ENCODE assay signal across 29 cellular contexts in the genomic region with DNA sequence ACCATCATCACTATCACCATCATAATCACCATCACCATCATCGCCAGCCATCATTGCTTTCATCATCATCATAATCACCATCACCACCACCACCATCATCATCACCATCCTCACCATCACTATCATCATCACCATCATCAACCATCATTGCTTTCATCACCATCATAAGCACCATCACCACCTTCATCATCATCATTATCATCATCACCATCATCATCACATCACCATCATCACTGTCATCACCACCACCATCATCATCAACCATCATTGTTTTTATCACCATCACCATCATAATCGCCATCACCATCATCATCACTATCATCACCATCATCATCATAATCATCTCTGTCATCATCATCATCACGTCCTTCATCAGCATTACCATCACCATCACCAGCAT. TPM values are rescaled to one million over a fixed set of nuclear protein-coding genes. Genes with fewer than 3 reads are reported as not detected.
DNase-seq lines count a peak whose midpoint lies in the region; ATAC-seq, FAIRE-seq and TF ChIP-seq lines count a peak whose summit lies in the region.
"Had no signal": no experiment of that assay in that cellular context is flagged by ENCODE, and none has a peak within 500 bp of the region (broad histone marks: within the 10 kb centered on the region; RNA-seq: fewer than 3 reads in every experiment).

No MANE protein-coding gene starts in this region.

- no peak overlapping the region for H3K4me3 Mint-ChIP-seq in stimulated activated naive CD8-positive, alpha-beta T cell treated with anti-CD3 and anti-CD28 coated beads, Interleukin-15, amount 100 ng/mL, for 72 hours
- H3K4me3 Mint-ChIP-seq: CD14-positive monocyte; CD4-positive, alpha-beta memory T cell; CD4-positive, CD25-positive, alpha-beta regulatory T cell; CD8-positive, alpha-beta memory T cell had no signal

- H3K23ac ChIP-seq in H1 (ENCODE audit: insufficient read length): no peak overlapping the region

- no peak overlapping the region for H4K8ac ChIP-seq in H1 (ENCODE audit: extremely low read depth, insufficient read depth, low read length)

- CTCF ChIA-PET in HEK293 (lab: Yijun Ruan, JAX) (no interaction called here), H1 (lab: Charles Lee; ENCODE audit: partially characterized antibody) (interaction anchor here (1.0 kb wide), 1 partner anchor 14 kb away, joined by 3 read pairs; no protein-coding TSS in a partner anchor)

- no peak overlapping the region for H2BK15ac ChIP-seq in H1 (ENCODE audit: low read length)

- no peak overlapping the region for H2BK12ac ChIP-seq in H1 (ENCODE audit: low read depth, low read length)

- H4K5ac ChIP-seq in H1 (ENCODE audit: insufficient read length, low read depth, low read length): no peak overlapping the region

- no peaks in the 10 kb centered on the region for H3K4me1 ChIP-seq in HEK293 (ENCODE audit: control insufficient read depth, insufficient read depth, low read length)
- H3K4me1 ChIP-seq in H1 (replicated peaks in 1 of 4; ENCODE audit: control insufficient read depth in 3 of 4, insufficient read depth in 4 of 4, low read length in 3 of 4): peaks cover 0 to 8% (median 1%) of the 10 kb centered on the region in 4 experiments; a peak in 4 of 7 replicates
- H3K4me1 ChIP-seq: BE2C had no signal

- POLR2A ChIA-PET in HEK293 (lab: Yijun Ruan, JAX) (no interaction called here), H1 (lab: Charles Lee; ENCODE audit: partially characterized antibody) (no interaction called here)

- H3K56ac ChIP-seq in H1 (replicated peaks; ENCODE audit: insufficient read length, low read depth, low read length): no peak overlapping the region

- H3K4ac ChIP-seq in H1 (replicated peaks; ENCODE audit: insufficient read length, low read depth, low read length): no peak overlapping the region

- TF ChIP-seq RAD21 in H1 (IDR thresholded peaks at IDR 0.05 in 1 of 2, conservative IDR thresholded peaks at IDR 0.05 in 1 of 2; ENCODE audit: low read depth in 2 of 2, low read length in 2 of 2): no peak

- H3K36me3 ChIP-seq in HEK293 (ENCODE audit: control insufficient read depth in 2 of 2, insufficient read depth in 1 of 2, low read length in 2 of 2) (no peaks in the 10 kb centered on the region), H1 (ENCODE audit: control insufficient read depth in 2 of 4, insufficient read depth in 4 of 4, low read length in 3 of 4) (no peaks in the 10 kb centered on the region; a peak in 1 of 8 replicates)
- H3K36me3 ChIP-seq: BE2C, BLaER1 had no signal

- no peak overlapping the region for H2AFZ ChIP-seq in H1 (ENCODE audit: low read length)

- no peak overlapping the region for H3K14ac ChIP-seq in H1 (ENCODE audit: insufficient read length)

- no peak for ATAC-seq in stimulated activated naive CD8-positive, alpha-beta T cell treated with anti-CD3 and anti-CD28 coated beads, Interleukin-15, amount 100 ng/mL, for 72 hours
- ATAC-seq: GM12878 had no signal

- peaks cover 12% of the 10 kb centered on the region; the same call in 1 of the 2 replicates for H3K23me2 ChIP-seq in H1 (ENCODE audit: low read depth, low read length)

- H3K9me3 ChIP-seq in HEK293 (ENCODE audit: control insufficient read depth, insufficient read depth, low read depth, low read length) (no peaks in the 10 kb centered on the region), H1 (ENCODE audit: insufficient read depth in 2 of 2, low read depth in 1 of 2, low read length in 1 of 2) (0 out of 4 replicates have a peak, but pooled peaks cover 0 to 4% of the 10 kb centered on the region in 2 experiments)
- H3K9me3 ChIP-seq: BE2C had no signal

- no peak for TF ChIP-seq EP300 in H1 (IDR thresholded peaks at IDR 0.05; ENCODE audit: borderline replicate concordance in 1 of 2, low read depth in 2 of 2, low read length in 2 of 2)

- FAIRE-seq in GM12891 (lab: Jason Lieb, UNC): peak; percentile 82
- no peak for FAIRE-seq in H1 (lab: Jason Lieb, UNC)
- FAIRE-seq: A204.1, G401.6, GM19239 had no signal

- H2AK5ac ChIP-seq in H1 (ENCODE audit: low read depth, low read length): peak overlapping the region; percentile 56

- TF ChIP-seq CTCF in HEK293 (tag by site-specific recombination; IDR thresholded peaks at IDR 0.05) (no peak), H1 (IDR thresholded peaks at IDR 0.05; ENCODE audit: control extremely low read depth in 1 of 3, insufficient read depth in 1 of 3, low read depth in 1 of 3, low read length in 3 of 3) (no peak)

- H4K91ac ChIP-seq in H1 (replicated peaks; ENCODE audit: insufficient read length, low read length): no peak overlapping the region

- H3K9me3 Mint-ChIP-seq in stimulated activated naive CD8-positive, alpha-beta T cell treated with anti-CD3 and anti-CD28 coated beads, Interleukin-15, amount 100 ng/mL, for 72 hours: peaks cover 11% of the 10 kb centered on the region in 2 donors

- no peak overlapping the region for H3K18ac ChIP-seq in H1 (ENCODE audit: extremely low read depth, low read length)

- peaks cover 0 to 4% (median 1%) of the 10 kb centered on the region in 4 experiments; a peak in 2 of 7 replicates for H3K27me3 ChIP-seq in H1 (replicated peaks in 1 of 4; ENCODE audit: control insufficient read depth in 3 of 4, extremely low read depth in 1 of 4, insufficient read depth in 3 of 4, low read length in 3 of 4)
- H3K27me3 ChIP-seq: BE2C, BLaER1 had no signal

- H3K27ac ChIP-seq in HEK293 (ENCODE audit: extremely low read depth, low read depth, low read length): no peak overlapping the region
- H3K27ac ChIP-seq in H1 (ENCODE audit: low read depth, low read length): no peak overlapping the region
- H3K27ac ChIP-seq: BLaER1 had no signal

- H3K9ac ChIP-seq in H1 (replicated peaks in 1 of 4; ENCODE audit: extremely low read depth in 1 of 4, low read depth in 3 of 4, low read length in 3 of 4): no peak overlapping the region
- H3K9ac ChIP-seq: BLaER1 had no signal

- DNase-seq in GM12891 (ENCODE audit: insufficient read length, low spot score) (no peak), H1 (ENCODE audit: low read depth in 1 of 2, low spot score in 2 of 2) (no peak), GM03348 (ENCODE audit: low spot score) (no peak), EL (no peak)
- no peak for DNase-seq in stimulated activated naive CD8-positive, alpha-beta T cell treated with anti-CD3 and anti-CD28 coated beads, Interleukin-15, amount 100 ng/mL, for 72 hours
- DNase-seq: 8988T; ACHN; BE2C; C1 segment of cervical spinal cord; CD4-positive, alpha-beta memory T cell; CD4-positive, CD25-positive, alpha-beta regulatory T cell; CD8-positive, alpha-beta memory T cell; COR-L47; DMS 273 treated with DMSO at 0.1 percent for 48 hours; DMS153; DMS53; DMS79; DND-41; GF-D8 had no signal

- no peaks in the 10 kb centered on the region for H3K79me1 ChIP-seq in H1 (ENCODE audit: low read depth, low read length)

- peaks cover 28% of the 10 kb centered on the region for H3K4me1 Mint-ChIP-seq in stimulated activated naive CD8-positive, alpha-beta T cell treated with anti-CD3 and anti-CD28 coated beads, Interleukin-15, amount 100 ng/mL, for 72 hours

- H2BK120ac ChIP-seq in H1 (replicated peaks; ENCODE audit: low read depth, low read length): no peak overlapping the region

- H2BK20ac ChIP-seq in H1 (ENCODE audit: low read length): no peak overlapping the region

- 87% methylated on average over 3 of the region's 3 CpGs; no CpG with 5 or more reads in 1 of the 2 experiments for WGBS in H1 (ENCODE audit: extremely low coverage in 1 of 2, insufficient coverage in 1 of 2, insufficient read length in 1 of 2, insufficient replicate concordance in 2 of 2, low coverage in 1 of 2, low lambda C conversion rate in 2 of 2, missing lambda C conversion rate in 1 of 2), 2 experiments

- TF ChIP-seq POLR2A in GM12891 (IDR thresholded peaks at IDR 0.05; ENCODE audit: low read depth, low read length) (no peak), H1 (IDR thresholded peaks at IDR 0.05; ENCODE audit: control extremely low read depth in 1 of 2, low read depth in 2 of 2, low read length in 2 of 2) (no peak)

- H4K20me1 ChIP-seq in H1 (replicated peaks in 1 of 2; ENCODE audit: control insufficient read depth in 1 of 2, insufficient read depth in 2 of 2, low read length in 2 of 2): peaks cover 0 to 6% of the 10 kb centered on the region in 2 experiments
- H4K20me1 ChIP-seq: BLaER1 had no signal

- no peaks in the 10 kb centered on the region for H3K79me2 ChIP-seq in H1 (ENCODE audit: control insufficient read depth in 1 of 2, insufficient read depth in 2 of 2, low read length in 2 of 2)

- no peak overlapping the region for H3K4me2 ChIP-seq in H1 (ENCODE audit: insufficient read depth in 1 of 2, low read depth in 2 of 2, low read length in 2 of 2)
- H3K4me2 ChIP-seq: BLaER1 had no signal

- no peak overlapping the region for H2BK5ac ChIP-seq in H1 (ENCODE audit: low read depth, low read length)

- H3K27ac Mint-ChIP-seq in stimulated activated naive CD8-positive, alpha-beta T cell treated with anti-CD3 and anti-CD28 coated beads, Interleukin-15, amount 100 ng/mL, for 72 hours: no peak overlapping the region
- H3K27ac Mint-ChIP-seq: CD14-positive monocyte; CD4-positive, alpha-beta memory T cell; CD4-positive, CD25-positive, alpha-beta regulatory T cell; CD8-positive, alpha-beta memory T cell had no signal

- no peaks in the 10 kb centered on the region for H3K27me3 Mint-ChIP-seq in stimulated activated naive CD8-positive, alpha-beta T cell treated with anti-CD3 and anti-CD28 coated beads, Interleukin-15, amount 100 ng/mL, for 72 hours

- no peak overlapping the region for H3K4me3 ChIP-seq in HEK293 (ENCODE audit: low read depth, low read length)
- H3K4me3 ChIP-seq in H1 (ENCODE audit: extremely low read depth in 1 of 4, insufficient read depth in 2 of 4, low read depth in 3 of 4, low read length in 4 of 4): no peak overlapping the region
- H3K4me3 ChIP-seq: BLaER1, GM12878 had no signal

RNA-seq across cellular contexts. Expression of a gene that starts 9.3 kb away (rescaled TPM):
- not detected for polyA plus RNA-seq in GM12891 (2012; ENCODE audit: low read depth, missing spikeins)
- 7.9 and 9.9 TPM in 2 replicates for total RNA-seq in H1 (2021; fragmentation: NEBNext Ultra II Directional; extraction: Animal tissue kit (Norgen Biotek cat#: 25700))
- 3.4 and 6.0 TPM in 2 replicates for polyA plus RNA-seq in H1 (2011; rRNA removed)
- 5.8 TPM for polyA plus RNA-seq in H1 (2011; cell fraction: cytosol; rRNA removed)
- 19.5 TPM for polyA plus RNA-seq in H1 (2011; cell fraction: nucleus; rRNA removed)
- polyA plus RNA-seq in H1 (2012, experiment 1 of 2): 3.8 to 7.3 TPM (median 6.6 TPM) in 4 replicates
- 4.9 TPM for polyA plus RNA-seq in H1 (2012, experiment 2 of 2)
- 3.3 TPM for polyA plus RNA-seq in H1 (2013, experiment 1 of 2)
- polyA plus RNA-seq in H1 (2013, experiment 2 of 2): 2.9 TPM
- 4.3 and 5.5 TPM in 2 replicates for polyA minus RNA-seq in H1 (2011; rRNA and poly(A)+ RNA removed)
- polyA minus RNA-seq in H1 (2011; cell fraction: cytosol; rRNA and poly(A)+ RNA removed): 9.7 TPM
- 13.0 TPM for polyA minus RNA-seq in H1 (2011; cell fraction: nucleus; rRNA and poly(A)+ RNA removed)
- total RNA-seq: GM12878 had no signal
- polyA plus RNA-seq: GM12878 had no signal

RNA-seq across cellular contexts. Expression of a gene that starts 44.2 kb away (rescaled TPM):
- not detected for polyA plus RNA-seq in GM12891 (2012; ENCODE audit: low read depth, missing spikeins)
- total RNA-seq in H1 (2021; fragmentation: NEBNext Ultra II Directional; extraction: Animal tissue kit (Norgen Biotek cat#: 25700)): not detected in 2 replicates
- not detected in 2 replicates for polyA plus RNA-seq in H1 (2011; rRNA removed)
- polyA plus RNA-seq in H1 (2011; cell fraction: cytosol; rRNA removed): not detected
- polyA plus RNA-seq in H1 (2011; cell fraction: nucleus; rRNA removed): not detected
- not detected in 4 replicates for polyA plus RNA-seq in H1 (2012, experiment 1 of 2)
- polyA plus RNA-seq in H1 (2012, experiment 2 of 2): not detected
- not detected for polyA plus RNA-seq in H1 (2013, experiment 1 of 2)
- polyA plus RNA-seq in H1 (2013, experiment 2 of 2): not detected
- polyA minus RNA-seq in H1 (2011; rRNA and poly(A)+ RNA removed): not detected in 2 replicates
- not detected for polyA minus RNA-seq in H1 (2011; cell fraction: cytosol; rRNA and poly(A)+ RNA removed)
- polyA minus RNA-seq in H1 (2011; cell fraction: nucleus; rRNA and poly(A)+ RNA removed): not detected
- total RNA-seq: A673; CD4-positive, alpha-beta memory T cell; CD4-positive, CD25-positive, alpha-beta regulatory T cell; CD8-positive, alpha-beta memory T cell; Daoy; GM12878 had no signal
- polyA plus RNA-seq: AG04450; CD14-positive monocyte; CD4-positive, alpha-beta memory T cell; CD4-positive, CD25-positive, alpha-beta regulatory T cell; CD8-positive, alpha-beta memory T cell; GM12878 had no signal

RNA-seq across cellular contexts. Expression of a gene that starts 57.8 kb away (rescaled TPM):
- polyA plus RNA-seq in GM12891 (2012; ENCODE audit: low read depth, missing spikeins): not detected
- not detected in 2 replicates for total RNA-seq in H1 (2021; fragmentation: NEBNext Ultra II Directional; extraction: Animal tissue kit (Norgen Biotek cat#: 25700))
- polyA plus RNA-seq in H1 (2011; rRNA removed): not detected in 2 replicates
- polyA plus RNA-seq in H1 (2011; cell fraction: cytosol; rRNA removed): not detected
- not detected for polyA plus RNA-seq in H1 (2011; cell fraction: nucleus; rRNA removed)
- not detected in 4 replicates for polyA plus RNA-seq in H1 (2012, experiment 1 of 2)
- not detected for polyA plus RNA-seq in H1 (2012, experiment 2 of 2)
- 0.04 TPM for polyA plus RNA-seq in H1 (2013, experiment 1 of 2)
- not detected for polyA plus RNA-seq in H1 (2013, experiment 2 of 2)
- not detected in 2 replicates for polyA minus RNA-seq in H1 (2011; rRNA and poly(A)+ RNA removed)
- not detected for polyA minus RNA-seq in H1 (2011; cell fraction: cytosol; rRNA and poly(A)+ RNA removed)
- not detected for polyA minus RNA-seq in H1 (2011; cell fraction: nucleus; rRNA and poly(A)+ RNA removed)
- total RNA-seq: A673; CD4-positive, alpha-beta memory T cell; CD4-positive, CD25-positive, alpha-beta regulatory T cell; CD8-positive, alpha-beta memory T cell; Daoy had no signal
- polyA plus RNA-seq: AG04450; CD14-positive monocyte; CD4-positive, alpha-beta memory T cell; CD4-positive, CD25-positive, alpha-beta regulatory T cell; CD8-positive, alpha-beta memory T cell; GM12878 had no signal
